Comparison of ENCODE assay signal across 15 cellular contexts in the genomic region with DNA sequence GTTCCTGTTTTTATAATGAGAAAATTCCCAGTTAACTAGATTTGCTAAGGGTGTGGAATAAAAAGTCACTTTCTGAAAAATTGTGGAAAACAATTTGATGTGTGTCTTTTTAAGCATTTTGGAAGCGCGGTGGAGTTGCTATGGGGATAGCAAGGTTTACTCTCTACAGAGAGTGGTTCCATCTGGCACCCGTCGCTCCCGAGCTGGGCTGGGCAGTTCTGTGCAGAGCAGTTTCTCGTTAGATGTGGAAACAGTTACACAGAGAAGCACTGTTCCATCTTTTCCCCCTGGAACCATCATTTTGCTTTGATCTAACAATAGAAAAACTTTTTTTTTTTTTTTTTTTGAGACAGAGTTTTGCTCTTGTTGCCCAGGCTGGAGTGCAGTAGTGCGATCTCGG. TPM values are rescaled to one million over a fixed set of nuclear protein-coding genes. Genes with fewer than 3 reads are reported as not detected.
DNase-seq lines count a peak whose midpoint lies in the region; ATAC-seq and TF ChIP-seq lines count a peak whose summit lies in the region.
"Had no signal": no experiment of that assay in that cellular context is flagged by ENCODE, and none has a peak within 500 bp of the region (broad histone marks: within the 10 kb centered on the region; RNA-seq: fewer than 3 reads in every experiment).

No MANE protein-coding gene starts in this region.

- no peak for TF ChIP-seq CTCF in glutamatergic neuron (IDR thresholded peaks at IDR 0.05; ENCODE audit: partially characterized antibody, unreplicated experiment)

- no peaks in the 10 kb centered on the region for H3K27me3 Mint-ChIP-seq in glutamatergic neuron (ENCODE audit: unreplicated experiment)
- peaks cover 1% of the 10 kb centered on the region for H3K27me3 Mint-ChIP-seq in activated CD4-positive, alpha-beta memory T cell treated with anti-CD3 and anti-CD28 coated beads, Interleukin-2, amount 10 ng/mL, durations not matched to agents 7 days and 5 days
- H3K27me3 Mint-ChIP-seq: activated naive CD4-positive, alpha-beta T cell treated with anti-CD3 and anti-CD28 coated beads, Interleukin-2, amount 50 U/mL, for 24 hours had no signal

- peak; percentile 28 for DNase-seq in activated effector memory CD4-positive, alpha-beta T cell treated with anti-CD3 and anti-CD28 coated beads, Interleukin-2, amount 50 U/mL, for 16 hours
- DNase-seq in activated effector memory CD4-positive, alpha-beta T cell treated with Interleukin-2 at 50 U/mL for 16 hours: no peak
- DNase-seq in glutamatergic neuron (peak; percentile 40), mucosa of gallbladder (ENCODE audit: low spot score) (peak; percentile 41), cortex of kidney (lab: John Stamatoyannopoulos, UW) (no peak)
- DNase-seq in activated CD4-positive, alpha-beta memory T cell treated with anti-CD3 and anti-CD28 coated beads, Interleukin-2, amount 10 ng/mL, durations not matched to agents 7 days and 5 days: no peak
- DNase-seq: DMS153, foreskin melanocyte, NCI-H1105, NCI-H69, SJCRH30, trophoblast cell had no signal

- H3K4me3 Mint-ChIP-seq in glutamatergic neuron (ENCODE audit: unreplicated experiment): no peak overlapping the region
- H3K4me3 Mint-ChIP-seq in activated CD4-positive, alpha-beta memory T cell treated with anti-CD3 and anti-CD28 coated beads, Interleukin-2, amount 10 ng/mL, durations not matched to agents 7 days and 5 days: no peak overlapping the region
- H3K4me3 Mint-ChIP-seq: activated naive CD4-positive, alpha-beta T cell treated with anti-CD3 and anti-CD28 coated beads, Interleukin-2, amount 50 U/mL, for 24 hours had no signal

- ATAC-seq in GM18909 (IDR thresholded peaks at IDR 0.05; ENCODE audit: poor library complexity, unreplicated experiment) (no peak), GM18873 (IDR thresholded peaks at IDR 0.05; ENCODE audit: low FRiP score, unreplicated experiment) (no peak)

- POLR2A ChIA-PET in activated CD4-positive, alpha-beta memory T cell treated with anti-CD3 and anti-CD28 coated beads, Interleukin-2, amount 10 ng/mL, durations not matched to agents 7 days and 5 days (lab: Charles Lee): no interaction called here

- peaks cover 6% of the 10 kb centered on the region for H3K4me1 Mint-ChIP-seq in glutamatergic neuron (ENCODE audit: low read depth, unreplicated experiment)
- H3K4me1 Mint-ChIP-seq in activated CD4-positive, alpha-beta memory T cell treated with anti-CD3 and anti-CD28 coated beads, Interleukin-2, amount 10 ng/mL, durations not matched to agents 7 days and 5 days: no peaks in the 10 kb centered on the region
- H3K4me1 Mint-ChIP-seq: activated naive CD4-positive, alpha-beta T cell treated with anti-CD3 and anti-CD28 coated beads, Interleukin-2, amount 50 U/mL, for 24 hours had no signal

- no peak overlapping the region for H3K27ac Mint-ChIP-seq in glutamatergic neuron (ENCODE audit: unreplicated experiment)
- no peak overlapping the region for H3K27ac Mint-ChIP-seq in activated CD4-positive, alpha-beta memory T cell treated with anti-CD3 and anti-CD28 coated beads, Interleukin-2, amount 10 ng/mL, durations not matched to agents 7 days and 5 days
- H3K27ac Mint-ChIP-seq: activated naive CD4-positive, alpha-beta T cell treated with anti-CD3 and anti-CD28 coated beads, Interleukin-2, amount 50 U/mL, for 24 hours had no signal

- CTCF ChIA-PET in activated CD4-positive, alpha-beta memory T cell treated with anti-CD3 and anti-CD28 coated beads, Interleukin-2, amount 10 ng/mL, durations not matched to agents 7 days and 5 days (lab: Charles Lee): no interaction called here

- no peaks in the 10 kb centered on the region for H3K9me3 Mint-ChIP-seq in glutamatergic neuron (ENCODE audit: unreplicated experiment)
- no peaks in the 10 kb centered on the region for H3K9me3 Mint-ChIP-seq in activated CD4-positive, alpha-beta memory T cell treated with anti-CD3 and anti-CD28 coated beads, Interleukin-2, amount 10 ng/mL, durations not matched to agents 7 days and 5 days
- H3K9me3 Mint-ChIP-seq: activated naive CD4-positive, alpha-beta T cell treated with anti-CD3 and anti-CD28 coated beads, Interleukin-2, amount 50 U/mL, for 24 hours had no signal

- no peaks in the 10 kb centered on the region for H3K36me3 Mint-ChIP-seq in glutamatergic neuron (ENCODE audit: unreplicated experiment)
- H3K36me3 Mint-ChIP-seq in activated CD4-positive, alpha-beta memory T cell treated with anti-CD3 and anti-CD28 coated beads, Interleukin-2, amount 10 ng/mL, durations not matched to agents 7 days and 5 days (ENCODE audit: low read depth): no peaks in the 10 kb centered on the region
- H3K36me3 Mint-ChIP-seq: activated naive CD4-positive, alpha-beta T cell treated with anti-CD3 and anti-CD28 coated beads, Interleukin-2, amount 50 U/mL, for 24 hours had no signal

RNA-seq across cellular contexts. Expression of gene LDLRAD4, which starts 17.4 kb away (rescaled TPM):
- total RNA-seq in glutamatergic neuron (ENCODE audit: unreplicated experiment) (0.29 TPM), mucosa of gallbladder (51.0 TPM)
- 10 to 100 TPM; 19.1 to 22.4 TPM for total RNA-seq in activated CD4-positive, alpha-beta memory T cell treated with anti-CD3 and anti-CD28 coated beads, Interleukin-2, amount 10 ng/mL, durations not matched to agents 7 days and 5 days

Comparison
In these comparisons a context has a peak if more than half of its experiments do, and no peak if none do; other contexts are left out.
1. DNase-seq: peak in activated effector memory CD4-positive, alpha-beta T cell treated with anti-CD3 and anti-CD28 coated beads, Interleukin-2, amount 50 U/mL, for 16 hours (single experiment), glutamatergic neuron (single experiment) and mucosa of gallbladder (single experiment); none in activated effector memory CD4-positive, alpha-beta T cell treated with Interleukin-2 at 50 U/mL for 16 hours (single experiment), cortex of kidney (single experiment) and activated CD4-positive, alpha-beta memory T cell treated with anti-CD3 and anti-CD28 coated beads, Interleukin-2, amount 10 ng/mL, durations not matched to agents 7 days and 5 days (single experiment).
2. RNA of gene LDLRAD4, which starts 17.4 kb away (total RNA-seq): 51.0 TPM in mucosa of gallbladder (single experiment) and 19.1 to 22.4 TPM in activated CD4-positive, alpha-beta memory T cell treated with anti-CD3 and anti-CD28 coated beads, Interleukin-2, amount 10 ng/mL, durations not matched to agents 7 days and 5 days; 0.29 TPM in glutamatergic neuron (single experiment); every median in the first group is over 10 times any median in the second.